12 cellular contexts compared by ENCODE assay signal in genomic region chr12:10974965-10975364, GRCh38. TPM values are rescaled to one million over a fixed set of nuclear protein-coding genes. Genes with fewer than 3 reads are reported as not detected.
"Had no signal": no experiment of that assay in that cellular context is flagged by ENCODE, and none has a peak within 500 bp of the region (broad histone marks: within the 10 kb centered on the region; RNA-seq: fewer than 3 reads in every experiment).

No MANE protein-coding gene starts in this region.

- H3K27ac ChIP-seq: GM23248, KMS-11 had no signal

- ATAC-seq: HCT116, HepG2 had no signal

- H3K4me3 ChIP-seq: GM23248, HAP-1 had no signal

- H3K9me3 ChIP-seq: HAP-1 had no signal

- H3K9ac ChIP-seq: GM23248, KMS-11 had no signal

- H3K4me2 ChIP-seq: KMS-11 had no signal

- H3K36me3 ChIP-seq: HAP-1 had no signal

- DNase-seq: GM23248, H7, HFFc6, KBM-7 had no signal

- FAIRE-seq: HepG2, HTR-8/SVneo had no signal

- H3K4me3 Mint-ChIP-seq: HFFc6, IgD-negative memory B cell had no signal

- H2AFZ ChIP-seq: GM23248 had no signal

- H3K9me3 Mint-ChIP-seq: HFFc6 had no signal

- H3K4me1 ChIP-seq: HAP-1 had no signal

- H3K27ac Mint-ChIP-seq: HFFc6, IgD-negative memory B cell had no signal

- H3K27me3 Mint-ChIP-seq: IgD-negative memory B cell had no signal

RNA-seq across cellular contexts. Expression of gene TAS2R50, which starts 11.7 kb away (rescaled TPM):
- total RNA-seq: H4 had no signal
- polyA plus RNA-seq: GM23248, IgD-negative memory B cell had no signal

RNA-seq across cellular contexts. Expression of gene TAS2R20, which starts 23.1 kb away (rescaled TPM):
- polyA plus RNA-seq: GM23248, IgD-negative memory B cell had no signal

RNA-seq across cellular contexts. Expression of gene PRH2, which starts 45.9 kb away (rescaled TPM):
- total RNA-seq: GM23248, H4, HFFc6, HT-29 had no signal
- polyA plus RNA-seq: IgD-negative memory B cell had no signal

RNA-seq across cellular contexts. Expression of gene TAS2R19, which starts 47.5 kb away (rescaled TPM):
- polyA plus RNA-seq: GM23248, IgD-negative memory B cell had no signal
